In the genomic region with DNA sequence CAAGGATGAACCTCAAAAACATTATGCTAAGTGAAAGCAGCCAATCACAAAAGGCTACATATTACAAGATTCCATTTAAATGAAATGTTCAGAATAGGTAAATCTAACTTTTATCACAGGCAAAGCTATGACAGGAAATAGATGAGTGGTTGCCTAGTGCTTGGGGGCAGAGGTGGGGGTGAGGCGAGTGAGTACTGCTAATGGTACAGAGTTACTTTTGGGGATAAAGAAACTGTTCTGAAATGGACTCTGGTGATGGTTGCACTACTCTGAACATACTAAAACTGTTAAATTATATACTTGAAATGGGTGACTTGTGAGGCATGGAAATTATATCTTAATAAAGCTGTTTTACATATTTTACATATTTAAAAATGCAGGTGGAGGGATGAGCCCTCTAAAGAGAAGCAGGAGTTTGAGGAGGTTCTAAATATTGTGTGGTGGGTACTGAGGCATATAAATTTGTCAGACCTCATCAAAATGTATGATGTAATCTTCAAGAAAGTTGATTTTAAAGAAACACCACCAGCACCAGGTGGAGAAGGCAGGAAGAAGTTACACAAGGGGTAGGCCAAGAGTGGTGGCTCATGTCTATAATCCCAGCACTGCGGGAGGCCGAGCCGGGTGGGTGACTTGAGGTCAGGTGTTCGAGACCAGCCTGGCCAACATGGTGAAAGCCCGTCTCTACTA, we compare ENCODE assay signal across 21 cellular contexts. TPM values are rescaled to one million over a fixed set of nuclear protein-coding genes. Genes with fewer than 3 reads are reported as not detected.
DNase-seq lines count a peak whose midpoint lies in the region; ATAC-seq, FAIRE-seq and TF ChIP-seq lines count a peak whose summit lies in the region.
"Had no signal": no experiment of that assay in that cellular context is flagged by ENCODE, and none has a peak within 500 bp of the region (broad histone marks: within the 10 kb centered on the region; RNA-seq: fewer than 3 reads in every experiment).

No MANE protein-coding gene starts in this region.

- CTCF ChIA-PET in HepG2 (lab: Yijun Ruan, JAX; ENCODE audit: low intra/inter-chr PET ratio, low total read pairs) = no interaction called here

- POLR2A ChIA-PET in HepG2 (lab: Yijun Ruan, JAX) = interaction anchor here (1.5 kb wide), 1 partner anchor 14 kb away, joined by 10 read pairs; no protein-coding TSS in a partner anchor
- POLR2A ChIA-PET in activated naive CD8-positive, alpha-beta T cell treated with anti-CD3 and anti-CD28 coated beads, Interleukin-2, amount 10 ng/mL, durations not matched to agents 7 days and 5 days (lab: Charles Lee) = interaction anchor here (1.0 to 1.1 kb wide), 2 partner anchors 10 to 18 kb away, joined by 3 read pairs; no protein-coding TSS in a partner anchor

- H3K9me3 Mint-ChIP-seq in activated naive CD8-positive, alpha-beta T cell treated with anti-CD3 and anti-CD28 coated beads, Interleukin-2, amount 10 ng/mL, durations not matched to agents 7 days and 5 days = no peaks in the 10 kb centered on the region
- no peaks in the 10 kb centered on the region for H3K9me3 Mint-ChIP-seq in stimulated activated effector memory CD8-positive, alpha-beta T cell treated with anti-CD3 and anti-CD28 coated beads, Interleukin-12 subunit alpha, Interleukin-12 subunit beta, amount 100 ng/mL, for 72 hours
- H3K9me3 Mint-ChIP-seq: activated CD4-positive, alpha-beta memory T cell treated with anti-CD3 and anti-CD28 coated beads for 36 hours had no signal

- no peaks in the 10 kb centered on the region for H3K9me3 ChIP-seq in HepG2 (ENCODE audit: low read length)
- no peaks in the 10 kb centered on the region for H3K9me3 ChIP-seq in right lobe of liver
- no peaks in the 10 kb centered on the region for H3K9me3 ChIP-seq in left lung
- H3K9me3 ChIP-seq: ovary had no signal

- H3K27ac Mint-ChIP-seq in activated naive CD8-positive, alpha-beta T cell treated with anti-CD3 and anti-CD28 coated beads, Interleukin-2, amount 10 ng/mL, durations not matched to agents 7 days and 5 days = peak overlapping the region; percentile 19
- H3K27ac Mint-ChIP-seq in stimulated activated effector memory CD8-positive, alpha-beta T cell treated with anti-CD3 and anti-CD28 coated beads, Interleukin-12 subunit alpha, Interleukin-12 subunit beta, amount 100 ng/mL, for 72 hours = peak overlapping the region; percentile 72
- H3K27ac Mint-ChIP-seq: brain had no signal

- TF ChIP-seq RAD21 in HepG2 (CRISPR knock-in tag; IDR thresholded peaks at IDR 0.05) = no peak

- intact Hi-C loops in HepG2 (cut with micrococcal nuclease; ENCODE audit: unreplicated experiment) = no loop called here
- intact Hi-C loops in right lobe of liver (cut with DNase I) = no loop called here
- intact Hi-C loops in left lung (cut with DNase I) = no loop called here

- no peaks in the 10 kb centered on the region; the same call in 1 of the 2 replicates for H4K20me1 ChIP-seq in HepG2 (ENCODE audit: insufficient read depth, low read length)

- no peak overlapping the region for H3K9ac ChIP-seq in HepG2 (ENCODE audit: insufficient read depth, low read depth, low read length)

- no peak overlapping the region for H3K4me2 ChIP-seq in HepG2 (ENCODE audit: low read depth, low read length)

- TF ChIP-seq EP300 in HepG2 (IDR thresholded peaks at IDR 0.05; ENCODE audit: low read depth in 2 of 2, low read length in 2 of 2) (no peak), HepG2 (CRISPR knock-in tag; IDR thresholded peaks at IDR 0.05; ENCODE audit: borderline replicate concordance) (no peak)

- no peaks in the 10 kb centered on the region for H3K27me3 ChIP-seq in HepG2 (ENCODE audit: control insufficient read depth in 1 of 2, insufficient read depth in 2 of 2, low read length in 2 of 2)
- H3K27me3 ChIP-seq in right lobe of liver = no peaks in the 10 kb centered on the region
- H3K27me3 ChIP-seq in left lung = no peaks in the 10 kb centered on the region
- H3K27me3 ChIP-seq: ovary had no signal

- peaks cover 70% of the 10 kb centered on the region for H3K4me1 ChIP-seq in HepG2 (ENCODE audit: insufficient read depth, low read length)
- peaks cover 0 to 23% (median 6%) of the 10 kb centered on the region in 4 donors for H3K4me1 ChIP-seq in right lobe of liver
- H3K4me1 ChIP-seq in left lung = peaks cover 0 to 28% of the 10 kb centered on the region in 2 donors

- H3K36me3 Mint-ChIP-seq in activated naive CD8-positive, alpha-beta T cell treated with anti-CD3 and anti-CD28 coated beads, Interleukin-2, amount 10 ng/mL, durations not matched to agents 7 days and 5 days = peaks cover 8% of the 10 kb centered on the region
- peaks cover 11% of the 10 kb centered on the region for H3K36me3 Mint-ChIP-seq in stimulated activated effector memory CD8-positive, alpha-beta T cell treated with anti-CD3 and anti-CD28 coated beads, Interleukin-12 subunit alpha, Interleukin-12 subunit beta, amount 100 ng/mL, for 72 hours
- H3K36me3 Mint-ChIP-seq: brain had no signal

- DNase-seq in HepG2 (ENCODE audit: low spot score) = no peak
- no peak for DNase-seq in right lobe of liver
- peak; percentile 87 for DNase-seq in NAMALWA (ENCODE audit: low spot score)
- DNase-seq in activated naive CD8-positive, alpha-beta T cell treated with anti-CD3 and anti-CD28 coated beads, Interleukin-2, amount 10 ng/mL, durations not matched to agents 7 days and 5 days = no peak
- DNase-seq in stimulated activated effector memory CD8-positive, alpha-beta T cell treated with anti-CD3 and anti-CD28 coated beads, Interleukin-12 subunit alpha, Interleukin-12 subunit beta, amount 100 ng/mL, for 72 hours (ENCODE audit: low spot score in 2 of 2) = no peak
- no peak for DNase-seq in epidermal melanocyte (ENCODE audit: insufficient read length, low spot score)
- no peak for DNase-seq in left lung
- DNase-seq: activated CD4-positive, alpha-beta memory T cell treated with anti-CD3 and anti-CD28 coated beads for 36 hours; activated effector memory CD4-positive, alpha-beta T cell treated with Interleukin-2 at 50 U/mL for 16 hours; cortex of kidney; foreskin melanocyte; left colon; NCI-H1092; ovary; stimulated activated CD4-positive, alpha-beta T cell treated with anti-CD3 and anti-CD28 coated beads, Interleukin-2, amount 100 ng/mL, for 24 hours; substantia nigra had no signal

- H3K4me3 ChIP-seq in HepG2 (replicated peaks in 1 of 3; ENCODE audit: insufficient read depth in 1 of 3, low read depth in 2 of 3, low read length in 3 of 3) (no peak overlapping the region), right lobe of liver (no peak overlapping the region), left lung (no peak overlapping the region)
- H3K4me3 ChIP-seq: ovary had no signal

- FAIRE-seq in HepG2 (lab: Jason Lieb, UNC) = no peak

- peaks cover 62% of the 10 kb centered on the region for H3K79me2 ChIP-seq in HepG2 (ENCODE audit: insufficient read depth, low read length)

- H3K36me3 ChIP-seq in HepG2 (replicated peaks in 1 of 2; ENCODE audit: control insufficient read depth in 1 of 2, insufficient read depth in 2 of 2, low read length in 2 of 2) (peaks cover 0 to 23% of the 10 kb centered on the region in 2 experiments; a peak in 1 of 5 replicates), right lobe of liver (peaks cover 0 to 15% (median 3%) of the 10 kb centered on the region in 4 donors), left lung (no peaks in the 10 kb centered on the region)
- H3K36me3 ChIP-seq: ovary had no signal

- WGBS in HepG2 (ENCODE audit: low lambda C conversion rate) = 93% methylated on average over 6 of the region's 6 CpGs
- 82% methylated on average over 6 of the region's 6 CpGs for WGBS in right lobe of liver (ENCODE audit: insufficient coverage, low coverage, low lambda C conversion rate, missing lambda C conversion rate)

- H3K4me3 Mint-ChIP-seq in activated naive CD8-positive, alpha-beta T cell treated with anti-CD3 and anti-CD28 coated beads, Interleukin-2, amount 10 ng/mL, durations not matched to agents 7 days and 5 days = no peak overlapping the region
- H3K4me3 Mint-ChIP-seq in stimulated activated effector memory CD8-positive, alpha-beta T cell treated with anti-CD3 and anti-CD28 coated beads, Interleukin-12 subunit alpha, Interleukin-12 subunit beta, amount 100 ng/mL, for 72 hours = no peak overlapping the region
- H3K4me3 Mint-ChIP-seq: activated CD4-positive, alpha-beta memory T cell treated with anti-CD3 and anti-CD28 coated beads for 36 hours had no signal

- no peak for ATAC-seq in HepG2
- no peak for ATAC-seq in right lobe of liver
- no peak for ATAC-seq in activated naive CD8-positive, alpha-beta T cell treated with anti-CD3 and anti-CD28 coated beads, Interleukin-2, amount 10 ng/mL, durations not matched to agents 7 days and 5 days (ENCODE audit: low read depth)
- ATAC-seq in stimulated activated effector memory CD8-positive, alpha-beta T cell treated with anti-CD3 and anti-CD28 coated beads, Interleukin-12 subunit alpha, Interleukin-12 subunit beta, amount 100 ng/mL, for 72 hours = no peak
- ATAC-seq in HG03342 (IDR thresholded peaks at IDR 0.05; ENCODE audit: unreplicated experiment) = no peak
- ATAC-seq in left lung = no peak
- ATAC-seq: left colon, Panc1, SK-N-SH treated with all-trans-retinoic acid at 6 μM for 48 hours had no signal

- no TSS peak for BruUV-seq in HepG2 (replicated peaks; lab: Mats Ljungman, UMichigan)

- no peak overlapping the region for H2AFZ ChIP-seq in HepG2 (ENCODE audit: low read length)

- TF ChIP-seq CTCF in HepG2 (CRISPR knock-in tag; IDR thresholded peaks at IDR 0.05) (no peak), right lobe of liver (IDR thresholded peaks at IDR 0.05) (no peak), left lung (IDR thresholded peaks at IDR 0.05) (no peak)

- in situ Hi-C loops in HepG2 (cut with HindIII; ENCODE audit: extremely low pct_ligation_motif_present, low pct_unique_long_range_greater_than_20kb) = no loop called here

- H3K27me3 Mint-ChIP-seq in activated naive CD8-positive, alpha-beta T cell treated with anti-CD3 and anti-CD28 coated beads, Interleukin-2, amount 10 ng/mL, durations not matched to agents 7 days and 5 days = no peaks in the 10 kb centered on the region
- H3K27me3 Mint-ChIP-seq: activated CD4-positive, alpha-beta memory T cell treated with anti-CD3 and anti-CD28 coated beads for 36 hours had no signal

- no peak for TF ChIP-seq POLR2A in HepG2 (IDR thresholded peaks at IDR 0.05; ENCODE audit: insufficient read depth in 1 of 2, low read depth in 2 of 2, low read length in 2 of 2)
- no peak for TF ChIP-seq POLR2A in right lobe of liver (IDR thresholded peaks at IDR 0.05)

- H3K27ac ChIP-seq in HepG2 (ENCODE audit: extremely low read length, insufficient read depth, low read length) = no peak overlapping the region
- H3K27ac ChIP-seq in right lobe of liver = no peak overlapping the region
- H3K27ac ChIP-seq in left lung = no peak overlapping the region
- H3K27ac ChIP-seq: epithelial cell of prostate, ovary had no signal

- H3K4me1 Mint-ChIP-seq in activated naive CD8-positive, alpha-beta T cell treated with anti-CD3 and anti-CD28 coated beads, Interleukin-2, amount 10 ng/mL, durations not matched to agents 7 days and 5 days = peaks cover 36% of the 10 kb centered on the region
- peaks cover 17% of the 10 kb centered on the region for H3K4me1 Mint-ChIP-seq in stimulated activated effector memory CD8-positive, alpha-beta T cell treated with anti-CD3 and anti-CD28 coated beads, Interleukin-12 subunit alpha, Interleukin-12 subunit beta, amount 100 ng/mL, for 72 hours

RNA-seq across cellular contexts. Expression of gene SLC43A1, which starts 3.6 kb away (rescaled TPM):
- total RNA-seq in HepG2 (2016; rRNA removed; fragmentation: Illumina TruSeq; extraction: Trizol) = 40.0 and 72.3 TPM in 2 replicates
- total RNA-seq in HepG2 (2016; cell fraction: cytosol; rRNA removed; fragmentation: Illumina TruSeq; extraction: Trizol; ENCODE audit: low read depth) = 44.5 and 47.1 TPM in 2 replicates
- total RNA-seq in HepG2 (2016; cell fraction: insoluble cytoplasmic fraction; rRNA removed; fragmentation: Illumina TruSeq; extraction: Trizol) = 32.3 and 72.1 TPM in 2 replicates
- 63.3 and 69.6 TPM in 2 replicates for total RNA-seq in HepG2 (2016; cell fraction: membrane; rRNA removed; fragmentation: Illumina TruSeq; extraction: Trizol)
- total RNA-seq in HepG2 (2016; cell fraction: nucleus; rRNA removed; fragmentation: Illumina TruSeq; extraction: Trizol) = 64.1 and 81.7 TPM in 2 replicates
- 87.6 and 124 TPM in 2 replicates for polyA plus RNA-seq in HepG2 (2011; rRNA removed)
- polyA plus RNA-seq in HepG2 (2011; cell fraction: cytosol; rRNA removed) = 96.8 and 105 TPM in 2 replicates
- polyA plus RNA-seq in HepG2 (2011; cell fraction: nucleus; rRNA removed) = 190 and 210 TPM in 2 replicates
- 61.9 and 91.6 TPM in 2 replicates for polyA plus RNA-seq in HepG2 (2012)
- 41.6 and 44.0 TPM in 2 replicates for polyA plus RNA-seq in HepG2 (2016; cell fraction: cytosol; fragmentation: Illumina TruSeq; extraction: Trizol; ENCODE audit: low read depth)
- polyA plus RNA-seq in HepG2 (2016; cell fraction: insoluble cytoplasmic fraction; fragmentation: Illumina TruSeq; extraction: Trizol; ENCODE audit: low read depth) = 33.2 and 41.2 TPM in 2 replicates
- polyA plus RNA-seq in HepG2 (2016; cell fraction: membrane; fragmentation: Illumina TruSeq; extraction: Trizol; ENCODE audit: low read depth) = 58.0 and 63.5 TPM in 2 replicates
- polyA plus RNA-seq in HepG2 (2016; cell fraction: nucleus; fragmentation: Illumina TruSeq; extraction: Trizol; ENCODE audit: insufficient read depth, low read depth) = 111 TPM in 2 replicates
- polyA minus RNA-seq in HepG2 (2011; rRNA and poly(A)+ RNA removed; ENCODE audit: low replicate concordance) = 1.5 and 247 TPM in 2 replicates
- 58.2 and 68.6 TPM in 2 replicates for polyA minus RNA-seq in HepG2 (2011; cell fraction: cytosol; rRNA and poly(A)+ RNA removed)
- 75.4 and 86.5 TPM in 2 replicates for polyA minus RNA-seq in HepG2 (2011; cell fraction: nucleus; rRNA and poly(A)+ RNA removed)
- total RNA-seq in right lobe of liver = 100 to 1,000 TPM in 3 of 6 experiments, 10 to 100 TPM in 3; 38.9 to 173 (median 106) TPM
- 10 to 100 TPM; 28.2 to 28.8 TPM for total RNA-seq in activated naive CD8-positive, alpha-beta T cell treated with anti-CD3 and anti-CD28 coated beads, Interleukin-2, amount 10 ng/mL, durations not matched to agents 7 days and 5 days
- total RNA-seq in left lung = 10 to 100 TPM; 11.8 to 25.3 TPM

RNA-seq across cellular contexts. Expression of gene TIMM10, which starts 18.7 kb away (rescaled TPM):
- total RNA-seq in HepG2 (2016; rRNA removed; fragmentation: Illumina TruSeq; extraction: Trizol) = 82.2 and 103 TPM in 2 replicates
- 40.9 and 52.7 TPM in 2 replicates for total RNA-seq in HepG2 (2016; cell fraction: cytosol; rRNA removed; fragmentation: Illumina TruSeq; extraction: Trizol; ENCODE audit: low read depth)
- 87.8 and 108 TPM in 2 replicates for total RNA-seq in HepG2 (2016; cell fraction: insoluble cytoplasmic fraction; rRNA removed; fragmentation: Illumina TruSeq; extraction: Trizol)
- total RNA-seq in HepG2 (2016; cell fraction: membrane; rRNA removed; fragmentation: Illumina TruSeq; extraction: Trizol) = 48.0 and 65.2 TPM in 2 replicates
- 27.4 and 31.3 TPM in 2 replicates for total RNA-seq in HepG2 (2016; cell fraction: nucleus; rRNA removed; fragmentation: Illumina TruSeq; extraction: Trizol)
- polyA plus RNA-seq in HepG2 (2011; rRNA removed) = 56.3 and 67.8 TPM in 2 replicates
- 81.8 and 94.3 TPM in 2 replicates for polyA plus RNA-seq in HepG2 (2011; cell fraction: cytosol; rRNA removed)
- polyA plus RNA-seq in HepG2 (2011; cell fraction: nucleus; rRNA removed) = 18.2 and 20.2 TPM in 2 replicates
- polyA plus RNA-seq in HepG2 (2012) = 46.7 and 55.3 TPM in 2 replicates
- 53.7 and 66.6 TPM in 2 replicates for polyA plus RNA-seq in HepG2 (2016; cell fraction: cytosol; fragmentation: Illumina TruSeq; extraction: Trizol; ENCODE audit: low read depth)
- polyA plus RNA-seq in HepG2 (2016; cell fraction: insoluble cytoplasmic fraction; fragmentation: Illumina TruSeq; extraction: Trizol; ENCODE audit: low read depth) = 106 and 130 TPM in 2 replicates
- 52.5 and 68.9 TPM in 2 replicates for polyA plus RNA-seq in HepG2 (2016; cell fraction: membrane; fragmentation: Illumina TruSeq; extraction: Trizol; ENCODE audit: low read depth)
- 53.7 and 58.9 TPM in 2 replicates for polyA plus RNA-seq in HepG2 (2016; cell fraction: nucleus; fragmentation: Illumina TruSeq; extraction: Trizol; ENCODE audit: insufficient read depth, low read depth)
- polyA minus RNA-seq in HepG2 (2011; rRNA and poly(A)+ RNA removed; ENCODE audit: low replicate concordance) = 28.3 and 58.4 TPM in 2 replicates
- polyA minus RNA-seq in HepG2 (2011; cell fraction: cytosol; rRNA and poly(A)+ RNA removed) = 7.7 and 8.8 TPM in 2 replicates
- polyA minus RNA-seq in HepG2 (2011; cell fraction: nucleus; rRNA and poly(A)+ RNA removed) = 11.8 and 13.6 TPM in 2 replicates
- total RNA-seq in right lobe of liver = 10 to 100 TPM; 19.6 to 48.5 (median 39.0) TPM
- total RNA-seq in activated naive CD8-positive, alpha-beta T cell treated with anti-CD3 and anti-CD28 coated beads, Interleukin-2, amount 10 ng/mL, durations not matched to agents 7 days and 5 days = 10 to 100 TPM; 44.0 to 48.1 TPM
- total RNA-seq in left lung = 10 to 100 TPM; 21.7 to 39.6 TPM

RNA-seq across cellular contexts. Expression of gene SMTNL1, which starts 25.5 kb away (rescaled TPM):
- total RNA-seq in HepG2 (2016; rRNA removed; fragmentation: Illumina TruSeq; extraction: Trizol) (not detected in 2 replicates), right lobe of liver (not detected), left lung (not detected)
- not detected in 2 replicates for total RNA-seq in HepG2 (2016; cell fraction: cytosol; rRNA removed; fragmentation: Illumina TruSeq; extraction: Trizol; ENCODE audit: low read depth)
- total RNA-seq in HepG2 (2016; cell fraction: insoluble cytoplasmic fraction; rRNA removed; fragmentation: Illumina TruSeq; extraction: Trizol) = not detected in 2 replicates
- not detected in 2 replicates for total RNA-seq in HepG2 (2016; cell fraction: membrane; rRNA removed; fragmentation: Illumina TruSeq; extraction: Trizol)
- total RNA-seq in HepG2 (2016; cell fraction: nucleus; rRNA removed; fragmentation: Illumina TruSeq; extraction: Trizol) = not detected in 2 replicates
- polyA plus RNA-seq in HepG2 (2011; rRNA removed) = 0.04 TPM in 1 of 2 replicates, not detected in the other
- polyA plus RNA-seq in HepG2 (2011; cell fraction: cytosol; rRNA removed) = not detected in 2 replicates
- polyA plus RNA-seq in HepG2 (2011; cell fraction: nucleus; rRNA removed) = not detected in 2 replicates
- not detected in 2 replicates for polyA plus RNA-seq in HepG2 (2012)
- polyA plus RNA-seq in HepG2 (2016; cell fraction: cytosol; fragmentation: Illumina TruSeq; extraction: Trizol; ENCODE audit: low read depth) = not detected in 2 replicates
- not detected in 2 replicates for polyA plus RNA-seq in HepG2 (2016; cell fraction: insoluble cytoplasmic fraction; fragmentation: Illumina TruSeq; extraction: Trizol; ENCODE audit: low read depth)
- not detected in 2 replicates for polyA plus RNA-seq in HepG2 (2016; cell fraction: membrane; fragmentation: Illumina TruSeq; extraction: Trizol; ENCODE audit: low read depth)
- not detected in 2 replicates for polyA plus RNA-seq in HepG2 (2016; cell fraction: nucleus; fragmentation: Illumina TruSeq; extraction: Trizol; ENCODE audit: insufficient read depth, low read depth)
- not detected in 2 replicates for polyA minus RNA-seq in HepG2 (2011; rRNA and poly(A)+ RNA removed; ENCODE audit: low replicate concordance)
- polyA minus RNA-seq in HepG2 (2011; cell fraction: cytosol; rRNA and poly(A)+ RNA removed) = not detected in 2 replicates
- not detected in 2 replicates for polyA minus RNA-seq in HepG2 (2011; cell fraction: nucleus; rRNA and poly(A)+ RNA removed)
- not detected for total RNA-seq in activated naive CD8-positive, alpha-beta T cell treated with anti-CD3 and anti-CD28 coated beads, Interleukin-2, amount 10 ng/mL, durations not matched to agents 7 days and 5 days
- total RNA-seq: activated CD4-positive, alpha-beta memory T cell treated with anti-CD3 and anti-CD28 coated beads for 36 hours; left colon; ovary had no signal
- polyA plus RNA-seq: ovary had no signal

RNA-seq across cellular contexts. Expression of gene RTN4RL2, which starts 51.6 kb away (rescaled TPM):
- total RNA-seq in HepG2 (2016; rRNA removed; fragmentation: Illumina TruSeq; extraction: Trizol) (0.45 and 1.3 TPM in 2 replicates), right lobe of liver (10 to 100 TPM; 12.5 to 54.4 (median 18.6) TPM), left lung (1 to 10 TPM; 2.5 to 4.8 TPM)
- 0.71 and 0.79 TPM in 2 replicates for total RNA-seq in HepG2 (2016; cell fraction: cytosol; rRNA removed; fragmentation: Illumina TruSeq; extraction: Trizol; ENCODE audit: low read depth)
- total RNA-seq in HepG2 (2016; cell fraction: insoluble cytoplasmic fraction; rRNA removed; fragmentation: Illumina TruSeq; extraction: Trizol) = 0.42 and 0.91 TPM in 2 replicates
- 1.1 and 1.2 TPM in 2 replicates for total RNA-seq in HepG2 (2016; cell fraction: membrane; rRNA removed; fragmentation: Illumina TruSeq; extraction: Trizol)
- total RNA-seq in HepG2 (2016; cell fraction: nucleus; rRNA removed; fragmentation: Illumina TruSeq; extraction: Trizol) = 1.8 and 2.1 TPM in 2 replicates
- 4.3 and 8.4 TPM in 2 replicates for polyA plus RNA-seq in HepG2 (2011; rRNA removed)
- 3.6 and 3.9 TPM in 2 replicates for polyA plus RNA-seq in HepG2 (2011; cell fraction: cytosol; rRNA removed)
- 10.4 and 14.9 TPM in 2 replicates for polyA plus RNA-seq in HepG2 (2011; cell fraction: nucleus; rRNA removed)
- 14.7 and 15.9 TPM in 2 replicates for polyA plus RNA-seq in HepG2 (2012)
- 1.8 and 2.1 TPM in 2 replicates for polyA plus RNA-seq in HepG2 (2016; cell fraction: cytosol; fragmentation: Illumina TruSeq; extraction: Trizol; ENCODE audit: low read depth)
- polyA plus RNA-seq in HepG2 (2016; cell fraction: insoluble cytoplasmic fraction; fragmentation: Illumina TruSeq; extraction: Trizol; ENCODE audit: low read depth) = 1.9 and 2.5 TPM in 2 replicates
- 2.8 and 3.5 TPM in 2 replicates for polyA plus RNA-seq in HepG2 (2016; cell fraction: membrane; fragmentation: Illumina TruSeq; extraction: Trizol; ENCODE audit: low read depth)
- 5.0 and 7.0 TPM in 2 replicates for polyA plus RNA-seq in HepG2 (2016; cell fraction: nucleus; fragmentation: Illumina TruSeq; extraction: Trizol; ENCODE audit: insufficient read depth, low read depth)
- 0.72 and 4.8 TPM in 2 replicates for polyA minus RNA-seq in HepG2 (2011; rRNA and poly(A)+ RNA removed; ENCODE audit: low replicate concordance)
- polyA minus RNA-seq in HepG2 (2011; cell fraction: cytosol; rRNA and poly(A)+ RNA removed) = 4.1 and 11.0 TPM in 2 replicates
- 2.3 and 3.7 TPM in 2 replicates for polyA minus RNA-seq in HepG2 (2011; cell fraction: nucleus; rRNA and poly(A)+ RNA removed)
- 1 to 10 TPM in 1 of 2 experiments, under 1 TPM in 1; 0.96 to 1.6 TPM for total RNA-seq in activated naive CD8-positive, alpha-beta T cell treated with anti-CD3 and anti-CD28 coated beads, Interleukin-2, amount 10 ng/mL, durations not matched to agents 7 days and 5 days

RNA-seq across cellular contexts. Expression of gene UBE2L6, which starts 55.6 kb away (rescaled TPM):
- total RNA-seq in HepG2 (2016; rRNA removed; fragmentation: Illumina TruSeq; extraction: Trizol) (30.3 and 37.6 TPM in 2 replicates), right lobe of liver (100 to 1,000 TPM in 1 of 6 experiments, 10 to 100 TPM in 5; 36.6 to 124 (median 58.6) TPM), left lung (100 to 1,000 TPM in 1 of 2 donors, 10 to 100 TPM in 1; 97.1 to 109 TPM)
- 17.4 and 20.5 TPM in 2 replicates for total RNA-seq in HepG2 (2016; cell fraction: cytosol; rRNA removed; fragmentation: Illumina TruSeq; extraction: Trizol; ENCODE audit: low read depth)
- total RNA-seq in HepG2 (2016; cell fraction: insoluble cytoplasmic fraction; rRNA removed; fragmentation: Illumina TruSeq; extraction: Trizol) = 27.8 and 37.8 TPM in 2 replicates
- total RNA-seq in HepG2 (2016; cell fraction: membrane; rRNA removed; fragmentation: Illumina TruSeq; extraction: Trizol) = 26.3 and 29.3 TPM in 2 replicates
- 9.1 and 12.2 TPM in 2 replicates for total RNA-seq in HepG2 (2016; cell fraction: nucleus; rRNA removed; fragmentation: Illumina TruSeq; extraction: Trizol)
- 30.4 and 38.3 TPM in 2 replicates for polyA plus RNA-seq in HepG2 (2011; rRNA removed)
- 42.3 and 44.9 TPM in 2 replicates for polyA plus RNA-seq in HepG2 (2011; cell fraction: cytosol; rRNA removed)
- 12.0 and 15.7 TPM in 2 replicates for polyA plus RNA-seq in HepG2 (2011; cell fraction: nucleus; rRNA removed)
- 27.5 and 35.0 TPM in 2 replicates for polyA plus RNA-seq in HepG2 (2012)
- polyA plus RNA-seq in HepG2 (2016; cell fraction: cytosol; fragmentation: Illumina TruSeq; extraction: Trizol; ENCODE audit: low read depth) = 27.4 and 32.1 TPM in 2 replicates
- polyA plus RNA-seq in HepG2 (2016; cell fraction: insoluble cytoplasmic fraction; fragmentation: Illumina TruSeq; extraction: Trizol; ENCODE audit: low read depth) = 54.7 and 56.6 TPM in 2 replicates
- polyA plus RNA-seq in HepG2 (2016; cell fraction: membrane; fragmentation: Illumina TruSeq; extraction: Trizol; ENCODE audit: low read depth) = 33.1 and 34.4 TPM in 2 replicates
- 19.0 and 19.8 TPM in 2 replicates for polyA plus RNA-seq in HepG2 (2016; cell fraction: nucleus; fragmentation: Illumina TruSeq; extraction: Trizol; ENCODE audit: insufficient read depth, low read depth)
- polyA minus RNA-seq in HepG2 (2011; rRNA and poly(A)+ RNA removed; ENCODE audit: low replicate concordance) = 2.5 and 57.1 TPM in 2 replicates
- 10.2 and 16.3 TPM in 2 replicates for polyA minus RNA-seq in HepG2 (2011; cell fraction: cytosol; rRNA and poly(A)+ RNA removed)
- polyA minus RNA-seq in HepG2 (2011; cell fraction: nucleus; rRNA and poly(A)+ RNA removed) = 3.5 and 6.6 TPM in 2 replicates
- 100 to 1,000 TPM; 220 to 221 TPM for total RNA-seq in activated naive CD8-positive, alpha-beta T cell treated with anti-CD3 and anti-CD28 coated beads, Interleukin-2, amount 10 ng/mL, durations not matched to agents 7 days and 5 days
